ENCODE assay signal across 15 cellular contexts in genomic region chrX:43970528-43970927, GRCh38. TPM values are rescaled to one million over a fixed set of nuclear protein-coding genes. Genes with fewer than 3 reads are reported as not detected.
A peak's percentile ranks its signal among the peaks of the same experiment; 100 is the strongest.
DNase-seq lines count a peak whose midpoint lies in the region; ATAC-seq and TF ChIP-seq lines count a peak whose summit lies in the region.
"Had no signal": no experiment of that assay in that cellular context is flagged by ENCODE, and none has a peak within 500 bp of the region (broad histone marks: within the 10 kb centered on the region; RNA-seq: fewer than 3 reads in every experiment).

No MANE protein-coding gene starts in this region.

- H2AK9ac ChIP-seq in IMR-90 (replicated peaks; ENCODE audit: low read depth, low read length, poor library complexity): no peak overlapping the region

- H3K79me1 ChIP-seq in IMR-90 (ENCODE audit: low read depth in 1 of 2, low read length in 2 of 2): no peaks in the 10 kb centered on the region

- no peak overlapping the region for H2BK5ac ChIP-seq in IMR-90 (ENCODE audit: low read depth, low read length, poor library complexity, severe bottlenecking)

- CTCF ChIA-PET in IMR-90 (lab: Yijun Ruan, JAX): no interaction called here

- H3K9ac ChIP-seq in IMR-90 (ENCODE audit: low read depth, low read length) (no peak overlapping the region), adipocyte (ENCODE audit: low read length) (no peak overlapping the region), neural progenitor cell (no peak overlapping the region)

- no peaks in the 10 kb centered on the region for H4K20me1 ChIP-seq in IMR-90 (ENCODE audit: insufficient read depth, low read length)
- H4K20me1 ChIP-seq in neural progenitor cell (ENCODE audit: low read depth): no peaks in the 10 kb centered on the region

- H2BK120ac ChIP-seq in IMR-90 (ENCODE audit: low read depth, low read length): no peak overlapping the region

- no peaks in the 10 kb centered on the region for H3K79me2 ChIP-seq in neural progenitor cell (ENCODE audit: low read depth)

- no peak overlapping the region for H3K4me3 Mint-ChIP-seq in neural progenitor cell
- H3K4me3 Mint-ChIP-seq: activated naive CD8-positive, alpha-beta T cell treated with anti-CD3 and anti-CD28 coated beads, Interleukin-2, amount 10 ng/mL, durations not matched to agents 7 days and 5 days had no signal

- H3K56ac ChIP-seq in IMR-90 (ENCODE audit: extremely low read depth, insufficient read depth, low read length): no peak overlapping the region

- peaks cover 26% of the 10 kb centered on the region for H3F3A ChIP-seq in neural progenitor cell (ENCODE audit: low read depth)

- no peak overlapping the region for H3K4ac ChIP-seq in IMR-90 (ENCODE audit: low read depth, low read length)

- H2AFZ ChIP-seq in IMR-90 (replicated peaks; ENCODE audit: low read length, poor library complexity): no peak overlapping the region
- no peak overlapping the region for H2AFZ ChIP-seq in neural progenitor cell (replicated peaks)

- DNase-seq in AG08395 (ENCODE audit: low spot score): peak; percentile 41
- DNase-seq in IMR-90: peak; percentile 68
- peak; percentile 3 for DNase-seq in adipocyte (ENCODE audit: low read depth)
- peak; percentile 22 for DNase-seq in iPS-NIHi7 (ENCODE audit: extremely low spot score)
- DNase-seq in coronary artery (ENCODE audit: low spot score): no peak
- DNase-seq in neural progenitor cell (ENCODE audit: low spot score): no peak
- DNase-seq: activated CD4-positive, alpha-beta T cell treated with anti-CD3 and anti-CD28 coated beads for 1 hour; activated naive CD8-positive, alpha-beta T cell treated with anti-CD3 and anti-CD28 coated beads, Interleukin-2, amount 10 ng/mL, durations not matched to agents 7 days and 5 days; AML-193; psoas muscle; stimulated activated CD4-positive, alpha-beta T cell treated with anti-CD3 and anti-CD28 coated beads, Interleukin-1b, Interleukin-23, amount 100 ng/mL, for 48 hours; T-helper 1 cell had no signal

- H2BK20ac ChIP-seq in IMR-90 (ENCODE audit: low read depth, low read length): no peak overlapping the region

- no peak overlapping the region for H3K4me3 ChIP-seq in IMR-90 (ENCODE audit: insufficient read depth, low read depth, low read length)
- H3K4me3 ChIP-seq in adipocyte (ENCODE audit: low read length): no peak overlapping the region
- no peak overlapping the region for H3K4me3 ChIP-seq in coronary artery
- no peak overlapping the region for H3K4me3 ChIP-seq in neural progenitor cell
- H3K4me3 ChIP-seq: GM12878, psoas muscle had no signal

- no peak overlapping the region for H4K5ac ChIP-seq in IMR-90 (ENCODE audit: low read depth, low read length)

- H3K27ac ChIP-seq in IMR-90 (ENCODE audit: insufficient read depth, low read length) (no peak overlapping the region), coronary artery (no peak overlapping the region), neural progenitor cell (no peak overlapping the region)
- H3K27ac ChIP-seq: psoas muscle had no signal

- no TSS peak for BruUV-seq in IMR-90 (replicated peaks; lab: Mats Ljungman, UMichigan)

- no peak overlapping the region for H4K91ac ChIP-seq in IMR-90 (ENCODE audit: insufficient read depth, low read depth, low read length)

- no peaks in the 10 kb centered on the region for H3K36me3 Mint-ChIP-seq in neural progenitor cell
- H3K36me3 Mint-ChIP-seq: activated naive CD8-positive, alpha-beta T cell treated with anti-CD3 and anti-CD28 coated beads, Interleukin-2, amount 10 ng/mL, durations not matched to agents 7 days and 5 days had no signal

- POLR2A ChIA-PET in IMR-90 (lab: Charles Lee; ENCODE audit: unreplicated experiment): no interaction called here

- no peak overlapping the region for H3K4me2 ChIP-seq in IMR-90 (ENCODE audit: low read depth, low read length)
- H3K4me2 ChIP-seq in neural progenitor cell: no peak overlapping the region

- ATAC-seq in IMR-90 (ENCODE audit: low read depth) (peak; percentile 50; the same call in 1 of the 2 replicates), GM21786 (IDR thresholded peaks at IDR 0.05; ENCODE audit: unreplicated experiment) (no peak), GM21381 (IDR thresholded peaks at IDR 0.05; ENCODE audit: unreplicated experiment) (no peak)
- ATAC-seq: GM12878, psoas muscle had no signal

- H3K27ac Mint-ChIP-seq in neural progenitor cell: no peak overlapping the region
- H3K27ac Mint-ChIP-seq: activated naive CD8-positive, alpha-beta T cell treated with anti-CD3 and anti-CD28 coated beads, Interleukin-2, amount 10 ng/mL, durations not matched to agents 7 days and 5 days had no signal

- H2AK5ac ChIP-seq in IMR-90 (ENCODE audit: low read depth, low read length): no peak overlapping the region

- intact Hi-C loops in IMR-90 (cut with micrococcal nuclease): no loop called here

- dilution Hi-C loops in IMR-90 (cut with HindIII; ENCODE audit: low sequenced_read_pairs, unreplicated experiment): no loop called here

- H3K9me3 Mint-ChIP-seq in neural progenitor cell: peaks cover 2% of the 10 kb centered on the region
- H3K9me3 Mint-ChIP-seq: activated naive CD8-positive, alpha-beta T cell treated with anti-CD3 and anti-CD28 coated beads, Interleukin-2, amount 10 ng/mL, durations not matched to agents 7 days and 5 days had no signal

- no peak for TF ChIP-seq CTCF in IMR-90 (conservative IDR thresholded peaks at IDR 0.05; ENCODE audit: low read depth, low read length)
- TF ChIP-seq CTCF in coronary artery (IDR thresholded peaks at IDR 0.05): no peak
- no peak for TF ChIP-seq CTCF in neural progenitor cell (IDR thresholded peaks at IDR 0.05)

- H3K36me3 ChIP-seq in IMR-90 (ENCODE audit: control insufficient read depth, insufficient read depth, low read length) (no peaks in the 10 kb centered on the region), adipocyte (ENCODE audit: control insufficient read depth, insufficient read depth, low read length, severe bottlenecking) (no peaks in the 10 kb centered on the region), neural progenitor cell (no peaks in the 10 kb centered on the region)

- no peak for TF ChIP-seq POLR2A in IMR-90 (IDR thresholded peaks at IDR 0.05; ENCODE audit: low read depth, low read length)

- H3K9me3 ChIP-seq in IMR-90 (ENCODE audit: control insufficient read depth, insufficient read depth, low read length): no peaks in the 10 kb centered on the region
- H3K9me3 ChIP-seq in adipocyte (ENCODE audit: control insufficient read depth, low read length): no peaks in the 10 kb centered on the region
- peaks cover 4% of the 10 kb centered on the region for H3K9me3 ChIP-seq in neural progenitor cell (ENCODE audit: low read depth)
- H3K9me3 ChIP-seq: psoas muscle had no signal

- H3K9me1 ChIP-seq in IMR-90 (ENCODE audit: insufficient read depth, low read length): no peaks in the 10 kb centered on the region

- H3K4me1 ChIP-seq in IMR-90 (ENCODE audit: control insufficient read depth, insufficient read depth, low read length) (no peaks in the 10 kb centered on the region), adipocyte (ENCODE audit: control insufficient read depth, insufficient read depth, low read length) (no peaks in the 10 kb centered on the region), neural progenitor cell (peaks cover 30% of the 10 kb centered on the region)
- H3K4me1 ChIP-seq: psoas muscle had no signal

- peaks cover 5% of the 10 kb centered on the region for H3K27me3 Mint-ChIP-seq in neural progenitor cell (ENCODE audit: insufficient read depth, low read depth)

- no peak overlapping the region for H3K14ac ChIP-seq in IMR-90 (replicated peaks; ENCODE audit: low read depth, low read length)

- H3K4me1 Mint-ChIP-seq in neural progenitor cell: peaks cover 28% of the 10 kb centered on the region

- WGBS in IMR-90 (ENCODE audit: extremely low coverage in 2 of 2, insufficient read length in 1 of 2), 2 experiments: no CpG with 5 or more reads among the region's 5 CpGs

- no peak overlapping the region for H3K18ac ChIP-seq in IMR-90 (ENCODE audit: low read depth, low read length)

- in situ Hi-C loops in IMR-90 (cut with MboI; ENCODE audit: low sequenced_read_pairs): loop anchor here (25.0 kb wide), 2 partner anchors 1092 to 1217 kb away; no protein-coding TSS in a partner anchor

- no peak overlapping the region for H2BK15ac ChIP-seq in IMR-90 (ENCODE audit: low read depth, low read length)

- H3K23ac ChIP-seq in IMR-90 (ENCODE audit: low read depth, low read length): no peak overlapping the region

- TF ChIP-seq RAD21 in IMR-90 (IDR thresholded peaks at IDR 0.05; ENCODE audit: low read length): no peak

- H4K8ac ChIP-seq in IMR-90 (ENCODE audit: low read depth in 2 of 2, low read length in 2 of 2): no peak overlapping the region

- H3K27me3 ChIP-seq in IMR-90 (ENCODE audit: control insufficient read depth, insufficient read depth, low read length) (peaks cover 10% of the 10 kb centered on the region), adipocyte (replicated peaks; ENCODE audit: control insufficient read depth, insufficient read depth, low read length) (peaks cover 11% of the 10 kb centered on the region), neural progenitor cell (peaks cover 6% of the 10 kb centered on the region)

TF ChIP-seq in IMR-90, 13 proteins besides CTCF, POLR2A, EP300 and RAD21:
- no peak for TF ChIP-seq CEBPB (IDR thresholded peaks at IDR 0.05; ENCODE audit: low read depth, low read length)

RNA-seq across cellular contexts. Expression of gene NDP, which starts 2.7 kb away (rescaled TPM):
- total RNA-seq in IMR-90 (2012; rRNA removed): 0.28 and 0.36 TPM in 2 replicates
- 0.39 TPM in 2 replicates for polyA plus RNA-seq in IMR-90 (2012; rRNA removed)
- 0.23 TPM in 1 of 2 replicates, not detected in the other for polyA plus RNA-seq in IMR-90 (2012; cell fraction: cytosol; rRNA removed)
- polyA plus RNA-seq in IMR-90 (2012; cell fraction: nucleus; rRNA removed; ENCODE audit: low replicate concordance): 0.05 TPM in 2 replicates
- 2.3 and 2.5 TPM in 2 replicates for total RNA-seq in neural progenitor cell (ENCODE audit: low replicate concordance)
- total RNA-seq: activated naive CD8-positive, alpha-beta T cell treated with anti-CD3 and anti-CD28 coated beads, Interleukin-2, amount 10 ng/mL, durations not matched to agents 7 days and 5 days; GM12878 had no signal

Comparison
In these comparisons a context has a peak if more than half of its experiments do, and no peak if none do; other contexts are left out.
1. DNase-seq: peak in AG08395 (single experiment), IMR-90 (single experiment), adipocyte (single experiment) and iPS-NIHi7 (single experiment); none in coronary artery (single experiment) and neural progenitor cell (single experiment).